Comparison of ENCODE assay signal across 8 cellular contexts in genomic region chr19:35066691-35067563, GRCh38.
DNase-seq lines count a peak whose midpoint lies in the region; ATAC-seq and TF ChIP-seq lines count a peak whose summit lies in the region.

No MANE protein-coding gene starts in this region.

- H3K27ac ChIP-seq in layer of hippocampus (ENCODE audit: low read depth, low read length), result peak overlapping the region; percentile 55

- peak; percentile 62 for ATAC-seq in HG03060 (IDR thresholded peaks at IDR 0.05; ENCODE audit: low read depth, unreplicated experiment)
- ATAC-seq in HG03095 (IDR thresholded peaks at IDR 0.05; ENCODE audit: unreplicated experiment), result no peak

- DNase-seq in NCI-H526 (lab: John Stamatoyannopoulos, UW), result peak; percentile 94 to 97
- peak; percentile 84 to 91 for DNase-seq in activated CD4-positive, alpha-beta T cell treated with anti-CD3 and anti-CD28 coated beads for 4 hours
- DNase-seq in cerebellar cortex (ENCODE audit: low spot score), result peak; percentile 91
- peak; percentile 92 for DNase-seq in stimulated activated CD4-positive, alpha-beta T cell treated with anti-CD3 and anti-CD28 coated beads, Interleukin-4, amount 100 ng/mL, for 24 hours

- TF ChIP-seq CTCF in GM12873 (IDR thresholded peaks at IDR 0.05; ENCODE audit: insufficient read depth, low read depth, low read length, missing control alignments), result peak; percentile 95

- no peaks in the 10 kb centered on the region for H3K27me3 ChIP-seq in layer of hippocampus (ENCODE audit: control insufficient read depth, insufficient read depth, low read length)
